In genomic region chr6:156821707-156822106, GRCh38 we compare ENCODE assay signal across 23 cellular contexts. TPM values are rescaled to one million over a fixed set of nuclear protein-coding genes. Genes with fewer than 3 reads are reported as not detected.
DNase-seq lines count a peak whose midpoint lies in the region; ATAC-seq and TF ChIP-seq lines count a peak whose summit lies in the region.
"Had no signal": no experiment of that assay in that cellular context is flagged by ENCODE, and none has a peak within 500 bp of the region (broad histone marks: within the 10 kb centered on the region; RNA-seq: fewer than 3 reads in every experiment).

No MANE protein-coding gene starts in this region.

- peaks cover 86% of the 10 kb centered on the region for H3K4me1 ChIP-seq in psoas muscle
- peaks cover 73 to 77% of the 10 kb centered on the region in 2 donors for H3K4me1 ChIP-seq in thyroid gland
- H3K4me1 ChIP-seq in spleen = peaks cover 38 to 100% (median 83%) of the 10 kb centered on the region in 6 donors
- H3K4me1 ChIP-seq in effector memory CD4-positive, alpha-beta T cell (ENCODE audit: control insufficient read depth, insufficient read depth, low read length, poor library complexity, severe bottlenecking) = peaks cover 23% of the 10 kb centered on the region

- no peaks in the 10 kb centered on the region for H3K27me3 Mint-ChIP-seq in IgD-negative memory B cell
- H3K27me3 Mint-ChIP-seq: CD4-positive, alpha-beta memory T cell had no signal

- peak overlapping the region in 2 of 3 donors; percentile 7 to 47 for H3K27ac Mint-ChIP-seq in IgD-negative memory B cell
- H3K27ac Mint-ChIP-seq: activated T-helper 1 cell treated with anti-CD3 and anti-CD28 coated beads, Interleukin-12 subunit alpha, Interleukin-12 subunit beta, Interleukin-2, Interleukin-4 antibody, amounts not matched to agents 30 ng/mL and 10 ng/mL and 1 ng/mL, durations not matched to agents 14 hours and 24 hours and 36 hours had no signal

- DNase-seq in psoas muscle = no peak
- no peak for DNase-seq in thyroid gland
- DNase-seq in spleen = no peak
- no peak for DNase-seq in effector memory CD4-positive, alpha-beta T cell
- DNase-seq: activated CD4-positive, alpha-beta T cell treated with anti-CD3 and anti-CD28 coated beads for 48 hours; aorta; CD4-positive, alpha-beta memory T cell; DMS 273 treated with DMSO at 0.1 percent for 48 hours; GDM1; midbrain; NCI-H1105; NCI-H2081; NCI-H446 treated with DMSO at 0.1 percent for 48 hours; posterior cingulate gyrus; SIG-M5; T-helper 1 cell had no signal

- ATAC-seq in GM18498 (IDR thresholded peaks at IDR 0.05; ENCODE audit: unreplicated experiment) (peak; percentile 53), GM19043 (IDR thresholded peaks at IDR 0.05; ENCODE audit: low read depth, unreplicated experiment) (peak; percentile 41), psoas muscle (no peak)

- H3K27me3 ChIP-seq in psoas muscle (ENCODE audit: insufficient read depth in 3 of 3, low read length in 2 of 3) (no peaks in the 10 kb centered on the region), thyroid gland (no peaks in the 10 kb centered on the region), spleen (replicated peaks in 1 of 7) (no peaks in the 10 kb centered on the region)
- no peaks in the 10 kb centered on the region for H3K27me3 ChIP-seq in effector memory CD4-positive, alpha-beta T cell (replicated peaks; ENCODE audit: control insufficient read depth, insufficient read depth, low read length, poor library complexity, severe bottlenecking)

- intact Hi-C loops in psoas muscle (cut with DNase I) = no loop called here
- intact Hi-C loops in thyroid gland (cut with DNase I) = no loop called here
- intact Hi-C loops in spleen (cut with DNase I; ENCODE audit: low total_unique reads) = no loop called here

- H3K9me3 Mint-ChIP-seq in IgD-negative memory B cell = no peaks in the 10 kb centered on the region
- H3K9me3 Mint-ChIP-seq: activated naive CD4-positive, alpha-beta T cell treated with anti-CD3 and anti-CD28 coated beads, Interleukin-2, amount 50 U/mL, for 72 hours; activated T-helper 1 cell treated with anti-CD3 and anti-CD28 coated beads, Interleukin-12 subunit alpha, Interleukin-12 subunit beta, Interleukin-2, Interleukin-4 antibody, amounts not matched to agents 30 ng/mL and 10 ng/mL and 1 ng/mL, durations not matched to agents 14 hours and 24 hours and 36 hours; CD4-positive, alpha-beta memory T cell had no signal

- no peaks in the 10 kb centered on the region for H3K9me3 ChIP-seq in psoas muscle
- no peaks in the 10 kb centered on the region for H3K9me3 ChIP-seq in thyroid gland
- H3K9me3 ChIP-seq in spleen = no peaks in the 10 kb centered on the region
- H3K9me3 ChIP-seq in effector memory CD4-positive, alpha-beta T cell (ENCODE audit: control insufficient read depth, low read length) = no peaks in the 10 kb centered on the region
- H3K9me3 ChIP-seq: thoracic aorta had no signal

- TF ChIP-seq POLR2A in thyroid gland (IDR thresholded peaks at IDR 0.05) (no peak), spleen (IDR thresholded peaks at IDR 0.05) (no peak)

- H3K4me3 ChIP-seq in psoas muscle = no peak overlapping the region
- H3K4me3 ChIP-seq in thyroid gland (replicated peaks in 1 of 3) = no peak overlapping the region
- H3K4me3 ChIP-seq in spleen = no peak overlapping the region
- H3K4me3 ChIP-seq in effector memory CD4-positive, alpha-beta T cell (ENCODE audit: insufficient read depth, low read depth, low read length, poor library complexity, severe bottlenecking) = no peak overlapping the region
- H3K4me3 ChIP-seq: thoracic aorta had no signal

- TF ChIP-seq CTCF in psoas muscle (IDR thresholded peaks at IDR 0.05) = no peak
- TF ChIP-seq CTCF in thyroid gland (IDR thresholded peaks at IDR 0.05) = no peak
- TF ChIP-seq CTCF in spleen (IDR thresholded peaks at IDR 0.05 in 8 of 11, conservative IDR thresholded peaks at IDR 0.05 in 3 of 11) = no peak

- H3K4me3 Mint-ChIP-seq in IgD-negative memory B cell = peak overlapping the region in 1 of 4 donors; percentile 47
- H3K4me3 Mint-ChIP-seq: activated T-helper 1 cell treated with anti-CD3 and anti-CD28 coated beads, Interleukin-12 subunit alpha, Interleukin-12 subunit beta, Interleukin-2, Interleukin-4 antibody, amounts not matched to agents 30 ng/mL and 10 ng/mL and 1 ng/mL, durations not matched to agents 14 hours and 24 hours and 36 hours had no signal

- H3K27ac ChIP-seq in psoas muscle (peak overlapping the region; percentile 81), thyroid gland (no peak overlapping the region), spleen (peak overlapping the region in 1 of 8 donors; percentile 13)
- H3K27ac ChIP-seq in effector memory CD4-positive, alpha-beta T cell (ENCODE audit: insufficient read depth, low read length, poor library complexity, severe bottlenecking) = no peak overlapping the region
- H3K27ac ChIP-seq: epithelial cell of prostate, thoracic aorta had no signal

- no peaks in the 10 kb centered on the region for H3K36me3 ChIP-seq in psoas muscle (ENCODE audit: insufficient read depth in 1 of 2, low read depth in 1 of 2)
- H3K36me3 ChIP-seq in thyroid gland = no peaks in the 10 kb centered on the region
- H3K36me3 ChIP-seq in spleen = peaks cover 0 to 3% (median 0%) of the 10 kb centered on the region in 6 donors
- H3K36me3 ChIP-seq in effector memory CD4-positive, alpha-beta T cell (ENCODE audit: control insufficient read depth, insufficient read depth, low read length) = no peaks in the 10 kb centered on the region
- H3K36me3 ChIP-seq: thoracic aorta had no signal

- WGBS in psoas muscle, 3 donors = 82 to 93% (median 85%) methylated on average over 2 of the region's 2 CpGs
- 94 to 98% methylated on average over 2 of the region's 2 CpGs for WGBS in thyroid gland, 2 donors
- 84 to 93% (median 87%) methylated on average over 2 of the region's 2 CpGs for WGBS in spleen, 5 donors

- H3K36me3 Mint-ChIP-seq in IgD-negative memory B cell = peaks cover 2% of the 10 kb centered on the region

- peaks cover 54 to 75% (median 69%) of the 10 kb centered on the region in 3 donors for H3K4me1 Mint-ChIP-seq in IgD-negative memory B cell

RNA-seq across cellular contexts. Expression of gene ARID1B, which starts 44.5 kb away (rescaled TPM):
- 21.9 TPM for polyA plus RNA-seq in IgD-negative memory B cell
- total RNA-seq in psoas muscle = 10 to 100 TPM; 53.1 to 61.1 (median 55.8) TPM
- polyA plus RNA-seq in psoas muscle = 10 to 100 TPM in 2 of 3 donors, 1 to 10 TPM in 1; 8.1 to 29.2 (median 12.4) TPM
- 100 to 1,000 TPM; 157 to 315 (median 206) TPM for total RNA-seq in thyroid gland
- 100 to 1,000 TPM; 123 to 223 (median 149) TPM for total RNA-seq in spleen
- polyA plus RNA-seq in spleen = 10 to 100 TPM; 17.7 to 29.1 (median 18.9) TPM

Comparison
In these comparisons a context has a peak if more than half of its experiments do, and no peak if none do; other contexts are left out.
1. ATAC-seq: peak in GM18498 (single experiment) and GM19043 (single experiment); none in psoas muscle (0 of 4).